Comparison of ENCODE assay signal across 24 cellular contexts in the genomic region with DNA sequence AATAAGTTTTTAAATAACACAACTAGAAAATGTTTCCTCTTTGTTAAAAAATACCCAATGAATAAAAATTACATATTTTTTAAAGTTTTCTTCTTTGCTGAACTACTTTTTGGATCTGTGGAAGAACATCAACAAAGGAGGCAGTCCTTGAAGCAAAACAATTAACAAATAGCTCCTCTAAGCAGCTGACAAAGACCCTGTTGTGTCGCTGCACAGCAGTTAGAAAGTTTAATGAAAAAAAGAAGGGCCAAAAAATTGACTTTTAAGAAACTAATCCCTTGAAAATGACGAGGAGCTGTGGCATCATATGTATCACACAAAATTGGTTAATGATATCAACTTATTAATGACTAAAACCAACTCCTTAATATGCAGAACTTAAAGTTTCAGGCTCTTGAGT.
"Had no signal": no experiment of that assay in that cellular context is flagged by ENCODE, and none has a peak within 500 bp of the region (broad histone marks: within the 10 kb centered on the region; RNA-seq: fewer than 3 reads in every experiment).

No MANE protein-coding gene starts in this region.

- DNase-seq: activated CD4-positive, alpha-beta T cell treated with anti-CD3 and anti-CD28 coated beads for 36 hours; activated CD4-positive, CD25-positive, alpha-beta regulatory T cell; activated effector memory CD4-positive, alpha-beta T cell treated with Interleukin-2 at 50 U/mL for 16 hours; activated naive CD4-positive, alpha-beta T cell treated with Interleukin-2 at 50 U/mL for 16 hours; activated T-cell treated with anti-CD3 and anti-CD28 coated beads for 4 hours; aorta; body of pancreas; cerebellar nuclear complex; heart right ventricle; kidney glomerular epithelial cell; left lung; pancreas; psoas muscle; stimulated activated CD4-positive, alpha-beta T cell treated with anti-CD3 and anti-CD28 coated beads, Interleukin-1b, Interleukin-23, amount 100 ng/mL, for 48 hours; stimulated activated CD4-positive, alpha-beta T cell treated with anti-CD3 and anti-CD28 coated beads, Interleukin-4, amount 100 ng/mL, for 4 hours; stimulated activated CD8-positive, alpha-beta memory T cell treated with anti-CD3 and anti-CD28 coated beads, Interleukin-4, amount 100 ng/mL, for 48 hours; stimulated activated naive CD8-positive, alpha-beta T cell treated with anti-CD3 and anti-CD28 coated beads, Interleukin-15, amount 100 ng/mL, for 72 hours had no signal

- H3K27ac ChIP-seq: body of pancreas, coronary artery, heart right ventricle, left lung, pancreas, psoas muscle, right atrium auricular region, suprapubic skin had no signal

- H3K27me3 ChIP-seq: body of pancreas, heart right ventricle, left lung, pancreas, right atrium auricular region, suprapubic skin, tibial nerve had no signal

- H3K4me3 ChIP-seq: body of pancreas, coronary artery, heart right ventricle, left lung, lung, pancreas, psoas muscle, right atrium auricular region, smooth muscle cell, suprapubic skin, tibial nerve had no signal

- ATAC-seq: activated CD4-positive, alpha-beta T cell treated with anti-CD3 and anti-CD28 coated beads for 36 hours; body of pancreas; heart right ventricle; left lung; pancreas; psoas muscle; stimulated activated memory B cell treated with anti-CD40 and anti-IgM and Interleukin-4, amounts not matched to agents 10 μg/mL and 1 μg/mL and 100 μg/mL, for 72 hours; stimulated activated naive CD8-positive, alpha-beta T cell treated with anti-CD3 and anti-CD28 coated beads, Interleukin-15, amount 100 ng/mL, for 72 hours had no signal
